ENCODE assay signal across 8 cellular contexts in genomic region chr3:141441381-141442365, GRCh38. TPM values are rescaled to one million over a fixed set of nuclear protein-coding genes. Genes with fewer than 3 reads are reported as not detected.
DNase-seq lines count a peak whose midpoint lies in the region; ATAC-seq and TF ChIP-seq lines count a peak whose summit lies in the region.

No MANE protein-coding gene starts in this region.

- peak overlapping the region; percentile 30 to 92 (median 42) for H3K27ac Mint-ChIP-seq in CD4-positive, CD25-positive, alpha-beta regulatory T cell
- peak overlapping the region; percentile 91 for H3K27ac Mint-ChIP-seq in activated T-cell treated with anti-CD3 and anti-CD28 coated beads, Interleukin-2, amount 50 U/mL, for 24 hours

- no peaks in the 10 kb centered on the region for H3K27me3 ChIP-seq in CD4-positive, CD25-positive, alpha-beta regulatory T cell (ENCODE audit: control insufficient read depth, insufficient read depth, low read length)
- H3K27me3 ChIP-seq in Panc1 (ENCODE audit: control insufficient read depth, insufficient read depth, low read length) (no peaks in the 10 kb centered on the region), fibroblast of lung (ENCODE audit: control insufficient read depth, insufficient read depth, low read length) (no peaks in the 10 kb centered on the region), suprapubic skin (no peaks in the 10 kb centered on the region)

- H3K4me3 ChIP-seq in CD4-positive, CD25-positive, alpha-beta regulatory T cell (ENCODE audit: low read depth, low read length) = peak overlapping the region; percentile 47
- H3K4me3 ChIP-seq in Panc1 (ENCODE audit: low read depth in 2 of 2, low read length in 2 of 2) (no peak overlapping the region), fibroblast of lung (replicated peaks in 1 of 4; ENCODE audit: control extremely low read depth in 1 of 4, insufficient read depth in 1 of 4, low read depth in 3 of 4, low read length in 4 of 4) (peak overlapping the region in 2 of 4 experiments; percentile 10 to 11), suprapubic skin (no peak overlapping the region)

- peaks cover 29 to 61% (median 39%) of the 10 kb centered on the region in 4 donors for H3K4me1 Mint-ChIP-seq in CD4-positive, CD25-positive, alpha-beta regulatory T cell
- peaks cover 37% of the 10 kb centered on the region for H3K4me1 Mint-ChIP-seq in activated T-cell treated with anti-CD3 and anti-CD28 coated beads, Interleukin-2, amount 50 U/mL, for 24 hours (ENCODE audit: low read depth)

- intact Hi-C loops in Panc1 (cut with micrococcal nuclease; ENCODE audit: unreplicated experiment) = no loop called here

- ATAC-seq in CD4-positive, CD25-positive, alpha-beta regulatory T cell (ENCODE audit: low read depth in 2 of 2) = peak; percentile 98 to 99
- ATAC-seq in HG03175 (IDR thresholded peaks at IDR 0.05; ENCODE audit: unreplicated experiment) = peak; percentile 97
- ATAC-seq in Panc1 = peak; percentile 95
- peak; percentile 46 for ATAC-seq in omental fat pad (ENCODE audit: low FRiP score)

- H3K9me3 ChIP-seq in CD4-positive, CD25-positive, alpha-beta regulatory T cell (ENCODE audit: control insufficient read depth in 2 of 2, low read length in 2 of 2) = no peaks in the 10 kb centered on the region
- H3K9me3 ChIP-seq in Panc1 (ENCODE audit: control insufficient read depth, insufficient read depth, low read depth, low read length) = no peaks in the 10 kb centered on the region
- no peaks in the 10 kb centered on the region for H3K9me3 ChIP-seq in fibroblast of lung (ENCODE audit: control insufficient read depth, insufficient read depth, low read depth, low read length)
- no peaks in the 10 kb centered on the region for H3K9me3 ChIP-seq in suprapubic skin

- H3K4me2 ChIP-seq in fibroblast of lung (ENCODE audit: extremely low read depth, insufficient read depth, low read length) = peak overlapping the region; percentile 76

- peak; percentile 65 to 84 (median 73) for DNase-seq in CD4-positive, CD25-positive, alpha-beta regulatory T cell
- DNase-seq in GM19238 (ENCODE audit: insufficient read length, low spot score) (peak; percentile 63), Panc1 (ENCODE audit: low read depth, low spot score) (peak; percentile 22), fibroblast of lung (ENCODE audit: low read depth in 2 of 2) (peak; percentile 86 to 91), omental fat pad (ENCODE audit: low spot score) (no peak), suprapubic skin (ENCODE audit: low spot score in 2 of 2) (peak; percentile 74 to 89)
- peak; percentile 85 for DNase-seq in activated T-cell treated with anti-CD3 and anti-CD28 coated beads, Interleukin-2, amount 50 U/mL, for 24 hours

- H3K36me3 ChIP-seq in CD4-positive, CD25-positive, alpha-beta regulatory T cell (ENCODE audit: control insufficient read depth, insufficient read depth, low read length) = peaks cover 54% of the 10 kb centered on the region
- H3K36me3 ChIP-seq in Panc1 (ENCODE audit: control insufficient read depth, insufficient read depth, low read length) (peaks cover 10% of the 10 kb centered on the region; the same call in 1 of the 2 replicates), fibroblast of lung (ENCODE audit: control insufficient read depth, insufficient read depth, low read length) (peaks cover 13% of the 10 kb centered on the region), suprapubic skin (peaks cover 51% of the 10 kb centered on the region)

- peaks cover 55% of the 10 kb centered on the region for H3K36me3 Mint-ChIP-seq in CD4-positive, CD25-positive, alpha-beta regulatory T cell
- peaks cover 68% of the 10 kb centered on the region for H3K36me3 Mint-ChIP-seq in activated T-cell treated with anti-CD3 and anti-CD28 coated beads, Interleukin-2, amount 50 U/mL, for 24 hours (ENCODE audit: low read depth)

- TF ChIP-seq POLR2A in suprapubic skin (IDR thresholded peaks at IDR 0.05) = no peak

- TF ChIP-seq EP300 in suprapubic skin (IDR thresholded peaks at IDR 0.05) = no peak

- no peaks in the 10 kb centered on the region for H4K20me1 ChIP-seq in fibroblast of lung (ENCODE audit: control insufficient read depth, extremely low read depth, insufficient read depth, low read length)

- peaks cover 22% of the 10 kb centered on the region for H3K4me1 ChIP-seq in CD4-positive, CD25-positive, alpha-beta regulatory T cell (ENCODE audit: control insufficient read depth, insufficient read depth, low read length, poor library complexity, severe bottlenecking)
- no peaks in the 10 kb centered on the region for H3K4me1 ChIP-seq in Panc1 (ENCODE audit: control insufficient read depth, insufficient read depth, low read length)
- peaks cover 22% of the 10 kb centered on the region for H3K4me1 ChIP-seq in fibroblast of lung (ENCODE audit: control insufficient read depth, extremely low read depth, insufficient read depth, low read length)
- H3K4me1 ChIP-seq in suprapubic skin = peaks cover 13% of the 10 kb centered on the region

- H3K4me3 Mint-ChIP-seq in CD4-positive, CD25-positive, alpha-beta regulatory T cell = peak overlapping the region in 2 of 4 donors; percentile 6 to 58
- H3K4me3 Mint-ChIP-seq in activated T-cell treated with anti-CD3 and anti-CD28 coated beads, Interleukin-2, amount 50 U/mL, for 24 hours = no peak overlapping the region

- POLR2A ChIA-PET in Panc1 (lab: Charles Lee) = interaction anchor here (0.6 to 0.7 kb wide), 4 partner anchors 12 to 120 kb away, joined by 3 to 4 read pairs (median 3); no protein-coding TSS in a partner anchor

- peak overlapping the region; percentile 47 for H3K27ac ChIP-seq in CD4-positive, CD25-positive, alpha-beta regulatory T cell (ENCODE audit: insufficient read depth, low read length, poor library complexity, severe bottlenecking)
- H3K27ac ChIP-seq in Panc1 (ENCODE audit: low read length) (no peak overlapping the region), fibroblast of lung (ENCODE audit: insufficient read depth, low read length) (peak overlapping the region; percentile 60), suprapubic skin (peak overlapping the region; percentile 51)

- no peak overlapping the region for H2AFZ ChIP-seq in fibroblast of lung (ENCODE audit: low read length)

- H3K9ac ChIP-seq in fibroblast of lung (ENCODE audit: insufficient read depth, low read length) = no peak overlapping the region

- no peaks in the 10 kb centered on the region for H3K9me3 Mint-ChIP-seq in CD4-positive, CD25-positive, alpha-beta regulatory T cell
- H3K9me3 Mint-ChIP-seq in activated T-cell treated with anti-CD3 and anti-CD28 coated beads, Interleukin-2, amount 50 U/mL, for 24 hours = no peaks in the 10 kb centered on the region

- peaks cover 61% of the 10 kb centered on the region for H3K79me2 ChIP-seq in fibroblast of lung (ENCODE audit: control insufficient read depth, insufficient read depth, low read length)

- TF ChIP-seq CTCF in Panc1 (IDR thresholded peaks at IDR 0.05) = peak; percentile 91
- peak; percentile 72 to 88 for TF ChIP-seq CTCF in fibroblast of lung (conservative IDR thresholded peaks at IDR 0.05 in 1 of 2, IDR thresholded peaks at IDR 0.05 in 1 of 2; ENCODE audit: low read depth in 1 of 2, low read length in 2 of 2)
- TF ChIP-seq CTCF in omental fat pad (IDR thresholded peaks at IDR 0.05) = peak in 1 of 3 donors; percentile 60
- TF ChIP-seq CTCF in suprapubic skin (IDR thresholded peaks at IDR 0.05) = peak in 1 of 2 donors; percentile 86

- WGBS in suprapubic skin = 86% methylated on average over 10 of the region's 10 CpGs

- in situ Hi-C loops in Panc1 (cut with HindIII; ENCODE audit: low pct_unique_long_range_greater_than_20kb, low sequenced_read_pairs) = no loop called here

- CTCF ChIA-PET in Panc1 (lab: Charles Lee) = interaction anchor here (0.6 to 1.5 kb wide), 5 partner anchors 11 to 436 kb away, joined by 3 to 5 read pairs (median 4); no protein-coding TSS in a partner anchor

- BruUV-seq in Panc1 (replicated peaks; lab: Mats Ljungman, UMichigan) = no TSS peak

- H3K27me3 Mint-ChIP-seq in CD4-positive, CD25-positive, alpha-beta regulatory T cell = no peaks in the 10 kb centered on the region
- H3K27me3 Mint-ChIP-seq in activated T-cell treated with anti-CD3 and anti-CD28 coated beads, Interleukin-2, amount 50 U/mL, for 24 hours = no peaks in the 10 kb centered on the region

RNA-seq across cellular contexts. Expression of gene RASA2, which starts 45.2 kb away (rescaled TPM):
- total RNA-seq in CD4-positive, CD25-positive, alpha-beta regulatory T cell = 93.5 TPM
- 10 to 100 TPM; 46.5 to 72.5 (median 56.6) TPM for polyA plus RNA-seq in CD4-positive, CD25-positive, alpha-beta regulatory T cell
- total RNA-seq in Panc1 (2021; ENCODE audit: unreplicated experiment) = 14.5 TPM
- 3.6 TPM for polyA plus RNA-seq in Panc1 (2012; ENCODE audit: insufficient read length)
- 10.0 and 11.4 TPM in 2 replicates for total RNA-seq in fibroblast of lung
- 8.4 and 10.0 TPM in 2 replicates for polyA plus RNA-seq in fibroblast of lung
- 3.9 and 4.7 TPM in 2 replicates for polyA plus RNA-seq in fibroblast of lung (2012)
- 0.51 and 1.2 TPM in 2 replicates for polyA minus RNA-seq in fibroblast of lung (ENCODE audit: low replicate concordance)
- 10 to 100 TPM; 16.4 to 19.8 (median 18.0) TPM for total RNA-seq in omental fat pad
- total RNA-seq in suprapubic skin = 10 to 100 TPM; 14.3 to 48.6 (median 24.0) TPM

Comparison
In these comparisons a context has a peak if more than half of its experiments do, and no peak if none do; other contexts are left out.
1. ATAC-seq: peak in every context shown above with its lines; median percentile 98 in CD4-positive, CD25-positive, alpha-beta regulatory T cell; 97 in HG03175; 95 in Panc1; 46 in omental fat pad.